13 cellular contexts compared by ENCODE assay signal in the genomic region with DNA sequence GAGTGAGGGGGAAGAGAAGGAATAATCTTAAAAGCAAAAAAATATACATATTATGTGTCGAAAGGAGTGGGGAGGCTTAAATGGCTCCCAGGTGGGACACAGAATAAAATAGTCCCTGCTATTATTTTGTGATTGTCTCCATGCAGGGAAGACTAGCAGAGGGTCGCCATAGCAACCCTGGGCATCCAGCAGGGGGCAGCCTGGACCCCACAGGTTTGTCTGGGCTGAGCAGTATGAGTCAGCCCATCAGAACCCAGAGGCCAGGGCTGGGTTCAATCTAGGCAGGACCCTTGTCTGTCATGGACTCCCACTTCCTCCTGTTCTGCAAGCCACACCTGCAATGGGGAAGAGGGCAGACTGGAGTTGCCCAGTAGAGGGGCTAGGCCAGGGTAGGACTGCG. TPM values are rescaled to one million over a fixed set of nuclear protein-coding genes. Genes with fewer than 3 reads are reported as not detected.
DNase-seq lines count a peak whose midpoint lies in the region; ATAC-seq and TF ChIP-seq lines count a peak whose summit lies in the region.
"Had no signal": no experiment of that assay in that cellular context is flagged by ENCODE, and none has a peak within 500 bp of the region (broad histone marks: within the 10 kb centered on the region; RNA-seq: fewer than 3 reads in every experiment).

No MANE protein-coding gene starts in this region.

- peaks cover 25 to 58% of the 10 kb centered on the region in 2 donors for H3K27me3 Mint-ChIP-seq in stimulated activated naive B cell treated with anti-CD40 and anti-IgM and Interleukin-4, amounts not matched to agents 10 μg/mL and 1 μg/mL and 100 μg/mL, for 72 hours

- no peak overlapping the region for H3K4me3 Mint-ChIP-seq in stimulated activated naive B cell treated with anti-CD40 and anti-IgM and Interleukin-4, amounts not matched to agents 10 μg/mL and 1 μg/mL and 100 μg/mL, for 72 hours
- H3K4me3 Mint-ChIP-seq: dendritic cell treated with granulocyte-macrophage colony-stimulating factor and Interleukin-4, amounts not matched to agents 40 ng/mL and 50 ng/mL, for 4 days had no signal

- H3K9me3 Mint-ChIP-seq in stimulated activated naive B cell treated with anti-CD40 and anti-IgM and Interleukin-4, amounts not matched to agents 10 μg/mL and 1 μg/mL and 100 μg/mL, for 72 hours, result peaks cover 0 to 4% of the 10 kb centered on the region in 2 donors
- H3K9me3 Mint-ChIP-seq: dendritic cell treated with granulocyte-macrophage colony-stimulating factor and Interleukin-4, amounts not matched to agents 40 ng/mL and 50 ng/mL, for 4 days had no signal

- no peaks in the 10 kb centered on the region for H3K9me3 ChIP-seq in cardiac muscle cell (ENCODE audit: low read depth)

- no peak for ATAC-seq in left ventricle myocardium superior
- ATAC-seq in stimulated activated naive B cell treated with anti-CD40 and anti-IgM and Interleukin-4, amounts not matched to agents 10 μg/mL and 1 μg/mL and 100 μg/mL, for 72 hours (replicated peaks), result peak; percentile 34 to 35
- ATAC-seq in HG03565 (IDR thresholded peaks at IDR 0.05; ENCODE audit: unreplicated experiment), result no peak

- TF ChIP-seq POLR2A in NB4 (IDR thresholded peaks at IDR 0.05; ENCODE audit: extremely low read depth, insufficient read length), result no peak

- no peaks in the 10 kb centered on the region for H3K36me3 ChIP-seq in cardiac muscle cell
- H3K36me3 ChIP-seq: HAP-1 had no signal

- TF ChIP-seq CTCF in cardiac muscle cell (IDR thresholded peaks at IDR 0.05; ENCODE audit: low read depth, low read length) (peak; percentile 39), NB4 (IDR thresholded peaks at IDR 0.05; ENCODE audit: low read depth, low read length) (peak; percentile 70)

- no peaks in the 10 kb centered on the region for H3K36me3 Mint-ChIP-seq in stimulated activated naive B cell treated with anti-CD40 and anti-IgM and Interleukin-4, amounts not matched to agents 10 μg/mL and 1 μg/mL and 100 μg/mL, for 72 hours

- intact Hi-C loops in left ventricle myocardium superior (cut with micrococcal nuclease), result loop anchor here (10.0 kb wide), 1 partner anchor 175 kb away; no protein-coding TSS in a partner anchor

- no peaks in the 10 kb centered on the region for H3K27me3 ChIP-seq in cardiac muscle cell

- peak; percentile 28 to 67 for DNase-seq in cardiac muscle cell (ENCODE audit: low read depth in 1 of 2, low spot score in 1 of 2)
- no peak for DNase-seq in left ventricle myocardium superior
- peak; percentile 56 for DNase-seq in NB4 (ENCODE audit: low read depth)
- DNase-seq in dermis blood vessel endothelial cell, result peak; percentile 44
- DNase-seq in stimulated activated naive B cell treated with anti-CD40 and anti-IgM and Interleukin-4, amounts not matched to agents 10 μg/mL and 1 μg/mL and 100 μg/mL, for 72 hours, result no peak
- no peak for DNase-seq in AML-193 (lab: John Stamatoyannopoulos, UW)
- no peak for DNase-seq in DMS153 treated with DMSO at 0.1 percent for 48 hours (lab: John Stamatoyannopoulos, UW; ENCODE audit: unreplicated experiment)
- DNase-seq: GF-D8, NCI-H1930 had no signal

- H3K4me1 ChIP-seq in cardiac muscle cell (ENCODE audit: low read depth), result no peaks in the 10 kb centered on the region
- H3K4me1 ChIP-seq: HAP-1 had no signal

- H3K4me3 ChIP-seq in cardiac muscle cell, result no peak overlapping the region
- H3K4me3 ChIP-seq in NB4 (ENCODE audit: low read depth, low read length), result no peak overlapping the region
- H3K4me3 ChIP-seq: HAP-1 had no signal

- H3K27ac Mint-ChIP-seq in stimulated activated naive B cell treated with anti-CD40 and anti-IgM and Interleukin-4, amounts not matched to agents 10 μg/mL and 1 μg/mL and 100 μg/mL, for 72 hours, result no peak overlapping the region
- H3K27ac Mint-ChIP-seq: dendritic cell treated with granulocyte-macrophage colony-stimulating factor and Interleukin-4, amounts not matched to agents 40 ng/mL and 50 ng/mL, for 4 days had no signal

- no peak overlapping the region for H3K27ac ChIP-seq in cardiac muscle cell

- peaks cover 0 to 2% of the 10 kb centered on the region in 2 donors for H3K4me1 Mint-ChIP-seq in stimulated activated naive B cell treated with anti-CD40 and anti-IgM and Interleukin-4, amounts not matched to agents 10 μg/mL and 1 μg/mL and 100 μg/mL, for 72 hours

RNA-seq across cellular contexts. Expression of gene LINGO1, which starts 17.6 kb away (rescaled TPM):
- 21.8 and 31.8 TPM in 2 replicates for total RNA-seq in cardiac muscle cell
- 37.0 and 75.4 TPM in 2 replicates for polyA plus RNA-seq in cardiac muscle cell
- 1.7 TPM for total RNA-seq in left ventricle myocardium superior
- 0.51 TPM in 1 of 2 replicates, not detected in the other for total RNA-seq in dermis blood vessel endothelial cell
- total RNA-seq: activated CD8-positive, alpha-beta memory T cell treated with anti-CD3 and anti-CD28 coated beads for 36 hours had no signal

Comparison
In these comparisons a context has a peak if more than half of its experiments do, and no peak if none do; other contexts are left out.
1. DNase-seq: peak in cardiac muscle cell (2 of 2), NB4 (single experiment) and dermis blood vessel endothelial cell (single experiment); none in left ventricle myocardium superior (single experiment), stimulated activated naive B cell treated with anti-CD40 and anti-IgM and Interleukin-4, amounts not matched to agents 10 μg/mL and 1 μg/mL and 100 μg/mL, for 72 hours (single experiment), AML-193 (0 of 2) and DMS153 treated with DMSO at 0.1 percent for 48 hours (single experiment).
2. ATAC-seq: peak in stimulated activated naive B cell treated with anti-CD40 and anti-IgM and Interleukin-4, amounts not matched to agents 10 μg/mL and 1 μg/mL and 100 μg/mL, for 72 hours (2 of 2); none in left ventricle myocardium superior (single experiment) and HG03565 (single experiment).